ENCODE assay signal across 16 cellular contexts in the genomic region with DNA sequence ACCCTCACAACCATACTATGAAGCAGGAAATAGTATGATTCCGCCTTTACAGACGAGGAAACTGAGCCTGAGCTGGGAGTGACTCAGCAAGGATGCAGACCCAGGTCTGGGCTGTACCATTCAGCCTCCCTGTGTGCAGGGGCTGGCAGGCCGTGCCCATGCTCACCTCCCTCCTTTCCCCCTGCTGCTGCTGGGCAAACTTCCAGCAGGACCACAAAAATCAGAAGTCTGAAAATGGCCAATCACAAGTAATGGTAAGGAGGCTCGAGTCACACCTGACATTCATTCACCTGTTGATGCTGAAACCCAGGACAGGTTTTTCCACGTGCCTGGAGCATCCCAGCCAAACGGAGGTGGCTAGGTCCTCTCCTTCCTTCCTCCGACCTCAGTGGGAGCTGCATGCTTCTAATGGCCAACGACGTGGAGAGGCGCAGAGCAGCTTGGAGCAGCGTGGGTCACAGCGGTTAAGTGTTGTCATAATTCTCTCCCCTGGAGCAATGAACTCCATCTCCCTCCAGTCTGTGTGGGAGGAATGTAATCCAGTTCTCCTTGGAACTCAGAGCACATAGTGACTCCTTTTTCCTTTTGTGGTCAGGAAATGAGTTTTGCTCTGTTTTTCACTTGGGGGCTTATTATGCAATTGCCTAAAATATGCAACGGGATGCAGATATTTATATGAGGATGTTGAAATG.
A peak's percentile ranks its signal among the peaks of the same experiment; 100 is the strongest.
DNase-seq lines count a peak whose midpoint lies in the region; FAIRE-seq and TF ChIP-seq lines count a peak whose summit lies in the region.
"Had no signal": no experiment of that assay in that cellular context is flagged by ENCODE, and none has a peak within 500 bp of the region (broad histone marks: within the 10 kb centered on the region; RNA-seq: fewer than 3 reads in every experiment).

No MANE protein-coding gene starts in this region.

- H3K27ac Mint-ChIP-seq in mesothelial cell of epicardium (peak overlapping the region; percentile 33), nephron progenitor cell (no peak overlapping the region)
- no peak overlapping the region for H3K27ac Mint-ChIP-seq in activated CD4-positive, alpha-beta memory T cell treated with anti-CD3 and anti-CD28 coated beads, Interleukin-2, amount 10 ng/mL, durations not matched to agents 7 days and 5 days
- H3K27ac Mint-ChIP-seq: activated CD8-positive, alpha-beta memory T cell treated with anti-CD3 and anti-CD28 coated beads, Interleukin-2, amount 10 ng/mL, durations not matched to agents 7 days and 5 days; memory B cell; T-helper 1 cell treated with Interleukin-12 subunit alpha and Interleukin-12 subunit beta and Interleukin-4 antibody, amounts not matched to agents 30 μg/mL and 1 μg/mL, for 36 hours had no signal

- H3K4me3 Mint-ChIP-seq in mesothelial cell of epicardium (no peak overlapping the region), nephron progenitor cell (no peak overlapping the region)
- H3K4me3 Mint-ChIP-seq in activated CD4-positive, alpha-beta memory T cell treated with anti-CD3 and anti-CD28 coated beads, Interleukin-2, amount 10 ng/mL, durations not matched to agents 7 days and 5 days: no peak overlapping the region
- H3K4me3 Mint-ChIP-seq: activated CD8-positive, alpha-beta memory T cell treated with anti-CD3 and anti-CD28 coated beads, Interleukin-2, amount 10 ng/mL, durations not matched to agents 7 days and 5 days; memory B cell; T-helper 1 cell treated with Interleukin-12 subunit alpha and Interleukin-12 subunit beta and Interleukin-4 antibody, amounts not matched to agents 30 μg/mL and 1 μg/mL, for 36 hours had no signal

- H3K4me1 Mint-ChIP-seq in mesothelial cell of epicardium: peaks cover 38% of the 10 kb centered on the region
- peaks cover 40% of the 10 kb centered on the region for H3K4me1 Mint-ChIP-seq in nephron progenitor cell
- peaks cover 11% of the 10 kb centered on the region for H3K4me1 Mint-ChIP-seq in activated CD4-positive, alpha-beta memory T cell treated with anti-CD3 and anti-CD28 coated beads, Interleukin-2, amount 10 ng/mL, durations not matched to agents 7 days and 5 days

- H3K36me3 ChIP-seq in H1 (ENCODE audit: control insufficient read depth in 2 of 4, insufficient read depth in 4 of 4, low read length in 3 of 4): no peaks in the 10 kb centered on the region

- no peak overlapping the region for H3K27ac ChIP-seq in H1 (ENCODE audit: low read depth, low read length)

- H2AFZ ChIP-seq in H1 (ENCODE audit: low read length): no peak overlapping the region

- TF ChIP-seq EP300 in H1 (IDR thresholded peaks at IDR 0.05; ENCODE audit: borderline replicate concordance in 1 of 2, low read depth in 2 of 2, low read length in 2 of 2): no peak

- H4K20me1 ChIP-seq in H1 (replicated peaks in 1 of 2; ENCODE audit: control insufficient read depth in 1 of 2, insufficient read depth in 2 of 2, low read length in 2 of 2): no peaks in the 10 kb centered on the region

- H2BK15ac ChIP-seq in H1 (ENCODE audit: low read length): no peak overlapping the region

- H3K9ac ChIP-seq in H1 (replicated peaks in 1 of 4; ENCODE audit: extremely low read depth in 1 of 4, low read depth in 3 of 4, low read length in 3 of 4): no peak overlapping the region

- H4K91ac ChIP-seq in H1 (replicated peaks; ENCODE audit: insufficient read length, low read length): peak overlapping the region; percentile 40

- CTCF ChIA-PET in H1 (lab: Charles Lee; ENCODE audit: partially characterized antibody): no interaction called here
- CTCF ChIA-PET in activated CD4-positive, alpha-beta memory T cell treated with anti-CD3 and anti-CD28 coated beads, Interleukin-2, amount 10 ng/mL, durations not matched to agents 7 days and 5 days (lab: Charles Lee): no interaction called here

- no peaks in the 10 kb centered on the region for H3K79me2 ChIP-seq in H1 (ENCODE audit: control insufficient read depth in 1 of 2, insufficient read depth in 2 of 2, low read length in 2 of 2)

- no peak overlapping the region for H3K4me2 ChIP-seq in H1 (ENCODE audit: insufficient read depth in 1 of 2, low read depth in 2 of 2, low read length in 2 of 2)

- no peaks in the 10 kb centered on the region for H3K27me3 ChIP-seq in H1 (replicated peaks in 1 of 4; ENCODE audit: control insufficient read depth in 3 of 4, extremely low read depth in 1 of 4, insufficient read depth in 3 of 4, low read length in 3 of 4)

- H3K9me3 ChIP-seq in H1 (ENCODE audit: insufficient read depth in 2 of 2, low read depth in 1 of 2, low read length in 1 of 2): no peaks in the 10 kb centered on the region

- H2AK5ac ChIP-seq in H1 (ENCODE audit: low read depth, low read length): no peak overlapping the region

- no peak for TF ChIP-seq POLR2A in H1 (IDR thresholded peaks at IDR 0.05; ENCODE audit: control extremely low read depth in 1 of 2, low read depth in 2 of 2, low read length in 2 of 2)

- H3K4me3 ChIP-seq in H1 (ENCODE audit: extremely low read depth in 1 of 4, insufficient read depth in 2 of 4, low read depth in 3 of 4, low read length in 4 of 4): no peak overlapping the region
- H3K4me3 ChIP-seq: K562 had no signal

- H4K5ac ChIP-seq in H1 (ENCODE audit: insufficient read length, low read depth, low read length): no peak overlapping the region

- H3K14ac ChIP-seq in H1 (ENCODE audit: insufficient read length): no peak overlapping the region

- no peak overlapping the region for H2BK12ac ChIP-seq in H1 (ENCODE audit: low read depth, low read length)

- H3K36me3 Mint-ChIP-seq in mesothelial cell of epicardium: no peaks in the 10 kb centered on the region
- H3K36me3 Mint-ChIP-seq in nephron progenitor cell (ENCODE audit: low read depth): no peaks in the 10 kb centered on the region
- no peaks in the 10 kb centered on the region for H3K36me3 Mint-ChIP-seq in activated CD4-positive, alpha-beta memory T cell treated with anti-CD3 and anti-CD28 coated beads, Interleukin-2, amount 10 ng/mL, durations not matched to agents 7 days and 5 days (ENCODE audit: low read depth)
- H3K36me3 Mint-ChIP-seq: activated CD8-positive, alpha-beta memory T cell treated with anti-CD3 and anti-CD28 coated beads, Interleukin-2, amount 10 ng/mL, durations not matched to agents 7 days and 5 days; memory B cell had no signal

- H2BK5ac ChIP-seq in H1 (ENCODE audit: low read depth, low read length): no peak overlapping the region

- H3K4me1 ChIP-seq in H1 (replicated peaks in 1 of 4; ENCODE audit: control insufficient read depth in 3 of 4, insufficient read depth in 4 of 4, low read length in 3 of 4): peaks cover 0 to 8% (median 6%) of the 10 kb centered on the region in 4 experiments; a peak in 4 of 7 replicates

- H3K56ac ChIP-seq in H1 (replicated peaks; ENCODE audit: insufficient read length, low read depth, low read length): no peak overlapping the region

- TF ChIP-seq CTCF in H1 (IDR thresholded peaks at IDR 0.05; ENCODE audit: control extremely low read depth in 1 of 3, insufficient read depth in 1 of 3, low read depth in 1 of 3, low read length in 3 of 3) (no peak), mesothelial cell of epicardium (IDR thresholded peaks at IDR 0.05; ENCODE audit: unreplicated experiment) (no peak), nephron progenitor cell (IDR thresholded peaks at IDR 0.05) (no peak)

- H2BK120ac ChIP-seq in H1 (replicated peaks; ENCODE audit: low read depth, low read length): no peak overlapping the region

- DNase-seq in Daoy (ENCODE audit: low read depth) (peak; percentile 63), NCI-H69 (lab: John Stamatoyannopoulos, UW) (peak; percentile 65), H1 (ENCODE audit: low read depth in 1 of 2, low spot score in 2 of 2) (no peak), mesothelial cell of epicardium (ENCODE audit: low spot score in 2 of 2, unreplicated experiment in 2 of 2) (no peak), nephron progenitor cell (no peak), NCI-H2029 (lab: John Stamatoyannopoulos, UW) (no peak), HuH-7.5 (ENCODE audit: low spot score) (no peak)
- DNase-seq in activated CD4-positive, alpha-beta memory T cell treated with anti-CD3 and anti-CD28 coated beads, Interleukin-2, amount 10 ng/mL, durations not matched to agents 7 days and 5 days: no peak
- DNase-seq: activated CD8-positive, alpha-beta memory T cell treated with anti-CD3 and anti-CD28 coated beads, Interleukin-2, amount 10 ng/mL, durations not matched to agents 7 days and 5 days; NCI-H526 treated with DMSO at 0.1 percent for 48 hours; retina had no signal

- no peak for FAIRE-seq in H1 (lab: Jason Lieb, UNC)
- FAIRE-seq: frontal cortex, GM12892, K562 had no signal

- H3K79me1 ChIP-seq in H1 (ENCODE audit: low read depth, low read length): no peaks in the 10 kb centered on the region

- no peaks in the 10 kb centered on the region for H3K23me2 ChIP-seq in H1 (ENCODE audit: low read depth, low read length)

- no peak overlapping the region for H4K8ac ChIP-seq in H1 (ENCODE audit: extremely low read depth, insufficient read depth, low read length)

- no peak overlapping the region for H2BK20ac ChIP-seq in H1 (ENCODE audit: low read length)

- H3K23ac ChIP-seq in H1 (ENCODE audit: insufficient read length): no peak overlapping the region

- 83% methylated on average over 12 of the region's 13 CpGs; no CpG with 5 or more reads in 1 of the 2 experiments for WGBS in H1 (ENCODE audit: extremely low coverage in 1 of 2, insufficient coverage in 1 of 2, insufficient read length in 1 of 2, insufficient replicate concordance in 2 of 2, low coverage in 1 of 2, low lambda C conversion rate in 2 of 2, missing lambda C conversion rate in 1 of 2), 2 experiments

- H3K18ac ChIP-seq in H1 (ENCODE audit: extremely low read depth, low read length): no peak overlapping the region

- H3K9me3 Mint-ChIP-seq in mesothelial cell of epicardium: peaks cover 21% of the 10 kb centered on the region
- peaks cover 31% of the 10 kb centered on the region for H3K9me3 Mint-ChIP-seq in nephron progenitor cell
- H3K9me3 Mint-ChIP-seq in activated CD4-positive, alpha-beta memory T cell treated with anti-CD3 and anti-CD28 coated beads, Interleukin-2, amount 10 ng/mL, durations not matched to agents 7 days and 5 days: peaks cover 2% of the 10 kb centered on the region
- H3K9me3 Mint-ChIP-seq: T-helper 1 cell treated with Interleukin-12 subunit alpha and Interleukin-12 subunit beta and Interleukin-4 antibody, amounts not matched to agents 30 μg/mL and 1 μg/mL, for 36 hours had no signal

- no peak overlapping the region for H3K4ac ChIP-seq in H1 (replicated peaks; ENCODE audit: insufficient read length, low read depth, low read length)

- POLR2A ChIA-PET in H1 (lab: Charles Lee; ENCODE audit: partially characterized antibody): no interaction called here
- POLR2A ChIA-PET in activated CD4-positive, alpha-beta memory T cell treated with anti-CD3 and anti-CD28 coated beads, Interleukin-2, amount 10 ng/mL, durations not matched to agents 7 days and 5 days (lab: Charles Lee): interaction anchor here (1.0 kb wide), 1 partner anchor 88 kb away, joined by 3 read pairs; no protein-coding TSS in a partner anchor

- peaks cover 5% of the 10 kb centered on the region for H3K27me3 Mint-ChIP-seq in mesothelial cell of epicardium (ENCODE audit: low read depth)
- H3K27me3 Mint-ChIP-seq in nephron progenitor cell (ENCODE audit: low read depth, poor library complexity): peaks cover 47% of the 10 kb centered on the region
- peaks cover 8% of the 10 kb centered on the region for H3K27me3 Mint-ChIP-seq in activated CD4-positive, alpha-beta memory T cell treated with anti-CD3 and anti-CD28 coated beads, Interleukin-2, amount 10 ng/mL, durations not matched to agents 7 days and 5 days

- no peak for TF ChIP-seq RAD21 in H1 (IDR thresholded peaks at IDR 0.05 in 1 of 2, conservative IDR thresholded peaks at IDR 0.05 in 1 of 2; ENCODE audit: low read depth in 2 of 2, low read length in 2 of 2)

Comparison
In these comparisons a context has a peak if more than half of its experiments do, and no peak if none do; other contexts are left out.
1. DNase-seq: peak in Daoy (single experiment) and NCI-H69 (single experiment); none in H1 (0 of 2), mesothelial cell of epicardium (0 of 2), nephron progenitor cell (single experiment), NCI-H2029 (single experiment), HuH-7.5 (single experiment) and activated CD4-positive, alpha-beta memory T cell treated with anti-CD3 and anti-CD28 coated beads, Interleukin-2, amount 10 ng/mL, durations not matched to agents 7 days and 5 days (single experiment).